Comparison of ENCODE assay signal across 15 cellular contexts in the genomic region with DNA sequence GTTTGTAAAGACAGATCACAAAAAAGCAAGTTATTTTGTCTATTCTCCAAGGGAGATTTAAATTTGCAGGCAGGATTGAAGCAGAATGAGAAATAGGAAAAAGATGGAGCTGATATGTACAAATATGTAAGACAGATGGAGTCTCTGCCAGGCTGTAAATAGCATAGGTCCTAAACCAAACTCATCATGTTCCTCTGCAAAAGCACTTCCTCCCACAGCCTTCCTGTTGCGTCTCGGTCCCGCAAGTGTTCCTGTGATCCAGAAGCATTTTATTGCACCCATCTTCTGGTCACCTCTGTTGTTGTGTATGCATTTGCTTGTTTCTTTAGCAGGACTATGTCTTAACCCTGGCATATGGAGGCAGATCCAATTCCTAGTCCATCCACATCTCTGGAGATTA.
A peak's percentile ranks its signal among the peaks of the same experiment; 100 is the strongest.
DNase-seq lines count a peak whose midpoint lies in the region; ATAC-seq and TF ChIP-seq lines count a peak whose summit lies in the region.
"Had no signal": no experiment of that assay in that cellular context is flagged by ENCODE, and none has a peak within 500 bp of the region (broad histone marks: within the 10 kb centered on the region; RNA-seq: fewer than 3 reads in every experiment).

No MANE protein-coding gene starts in this region.

- H3K4me1 ChIP-seq in CD8-positive, alpha-beta T cell (ENCODE audit: insufficient read depth, low read length), result peaks cover 9% of the 10 kb centered on the region
- H3K4me1 ChIP-seq: Peyer's patch, prostate gland had no signal

- H3K4me1 Mint-ChIP-seq in CD8-positive, alpha-beta T cell (ENCODE audit: low read depth), result peaks cover 17% of the 10 kb centered on the region

- DNase-seq in CD8-positive, alpha-beta T cell, result no peak
- DNase-seq in NOMO-1 (lab: John Stamatoyannopoulos, UW; ENCODE audit: unreplicated experiment in 2 of 2) (peak; percentile 5 to 31), left cardiac atrium (no peak), HPDE6-E6E7 (ENCODE audit: extremely low spot score) (no peak), germinal center (ENCODE audit: low spot score) (no peak), NK-92 (lab: John Stamatoyannopoulos, UW; ENCODE audit: unreplicated experiment) (no peak)
- DNase-seq: activated effector memory CD4-positive, alpha-beta T cell treated with Interleukin-2 at 50 U/mL for 16 hours; cerebellar nuclear complex; NCI-H2081 treated with DMSO at 0.1 percent for 48 hours; Peyer's patch; WERI-Rb-1 had no signal

- ATAC-seq in CD8-positive, alpha-beta T cell, result no peak
- ATAC-seq in GM18909 (IDR thresholded peaks at IDR 0.05; ENCODE audit: poor library complexity, unreplicated experiment) (peak; percentile 14), HG02884 (IDR thresholded peaks at IDR 0.05; ENCODE audit: unreplicated experiment) (peak; percentile 9), left cardiac atrium (no peak)

- no peak overlapping the region for H3K27ac Mint-ChIP-seq in CD8-positive, alpha-beta T cell

- peaks cover 8% of the 10 kb centered on the region for H3K27me3 Mint-ChIP-seq in CD8-positive, alpha-beta T cell (ENCODE audit: low read depth)

- H3K9me3 Mint-ChIP-seq in CD8-positive, alpha-beta T cell, result peaks cover 22% of the 10 kb centered on the region

- intact Hi-C loops in CD8-positive, alpha-beta T cell (cut with DNase I, micrococcal nuclease), result no loop called here
- intact Hi-C loops in left cardiac atrium (cut with DNase I), result no loop called here

- CTCF ChIA-PET in CD8-positive, alpha-beta T cell (lab: Charles Lee), result no interaction called here

- H3K27me3 ChIP-seq in CD8-positive, alpha-beta T cell (ENCODE audit: insufficient read depth, low read length), result no peaks in the 10 kb centered on the region
- H3K27me3 ChIP-seq: Peyer's patch had no signal

- no peaks in the 10 kb centered on the region for H3K36me3 ChIP-seq in CD8-positive, alpha-beta T cell (ENCODE audit: insufficient read depth, low read length)
- H3K36me3 ChIP-seq: Peyer's patch, prostate gland, WERI-Rb-1 had no signal

- H3K9me3 ChIP-seq in CD8-positive, alpha-beta T cell (ENCODE audit: low read length), result no peaks in the 10 kb centered on the region
- H3K9me3 ChIP-seq: prostate gland had no signal

- no peaks in the 10 kb centered on the region for H3K36me3 Mint-ChIP-seq in CD8-positive, alpha-beta T cell
- H3K36me3 Mint-ChIP-seq: CD4-positive, CD25-positive, alpha-beta regulatory T cell had no signal

- H3K4me3 ChIP-seq in CD8-positive, alpha-beta T cell (ENCODE audit: low read depth, low read length), result no peak overlapping the region
- H3K4me3 ChIP-seq: Peyer's patch, prostate gland had no signal

- H3K4me3 Mint-ChIP-seq in CD8-positive, alpha-beta T cell, result peak overlapping the region; percentile 26
- H3K4me3 Mint-ChIP-seq: CD4-positive, CD25-positive, alpha-beta regulatory T cell had no signal

- no peak overlapping the region for H3K27ac ChIP-seq in CD8-positive, alpha-beta T cell (ENCODE audit: low read depth, low read length)
- H3K27ac ChIP-seq: Peyer's patch, prostate gland, WERI-Rb-1 had no signal

- POLR2A ChIA-PET in CD8-positive, alpha-beta T cell (lab: Charles Lee), result no interaction called here

- no peak for TF ChIP-seq CTCF in CD8-positive, alpha-beta T cell (IDR thresholded peaks at IDR 0.05)

Comparison
In these comparisons a context has a peak if more than half of its experiments do, and no peak if none do; other contexts are left out.
1. ATAC-seq: peak in GM18909 (single experiment) and HG02884 (single experiment); none in CD8-positive, alpha-beta T cell (single experiment) and left cardiac atrium (0 of 2).
2. DNase-seq: peak in NOMO-1 (2 of 2); none in CD8-positive, alpha-beta T cell (0 of 7), left cardiac atrium (single experiment), HPDE6-E6E7 (single experiment), germinal center (single experiment) and NK-92 (single experiment).